19 cellular contexts compared by ENCODE assay signal in genomic region chr5:81426347-81426746, GRCh38. TPM values are rescaled to one million over a fixed set of nuclear protein-coding genes. Genes with fewer than 3 reads are reported as not detected.
DNase-seq lines count a peak whose midpoint lies in the region; ATAC-seq and TF ChIP-seq lines count a peak whose summit lies in the region.
"Had no signal": no experiment of that assay in that cellular context is flagged by ENCODE, and none has a peak within 500 bp of the region (broad histone marks: within the 10 kb centered on the region; RNA-seq: fewer than 3 reads in every experiment).

No MANE protein-coding gene starts in this region.

- H3K4me1 ChIP-seq in HCT116 (ENCODE audit: control insufficient read depth in 1 of 2, insufficient read depth in 2 of 2, low read length in 2 of 2): no peaks in the 10 kb centered on the region
- H3K4me1 ChIP-seq: colonic mucosa had no signal

- H3K36me3 Mint-ChIP-seq in activated T-helper 17 cell treated with anti-CD3 and anti-CD28 coated beads, Interleukin-2, amount 50 U/mL, for 72 hours (ENCODE audit: low read depth): no peaks in the 10 kb centered on the region
- peaks cover 4% of the 10 kb centered on the region for H3K36me3 Mint-ChIP-seq in effector memory CD8-positive, alpha-beta T cell (ENCODE audit: insufficient read depth)

- no peak for TF ChIP-seq RAD21 in HCT116 (IDR thresholded peaks at IDR 0.05; ENCODE audit: low read depth)

- CTCF ChIA-PET in HCT116 (lab: Charles Lee): interaction anchor here (0.6 to 2.3 kb wide), 8 partner anchors 21 to 800 kb away, joined by 3 to 32 read pairs (median 3); no protein-coding TSS in a partner anchor

- no peak overlapping the region for H3K4me3 Mint-ChIP-seq in activated T-helper 17 cell treated with anti-CD3 and anti-CD28 coated beads, Interleukin-2, amount 50 U/mL, for 72 hours
- no peak overlapping the region for H3K4me3 Mint-ChIP-seq in effector memory CD8-positive, alpha-beta T cell
- H3K4me3 Mint-ChIP-seq: activated T-cell treated with anti-CD3 and anti-CD28 coated beads, Interleukin-2, amount 50 U/mL, for 4 hours had no signal

- H3K9me3 Mint-ChIP-seq in activated T-helper 17 cell treated with anti-CD3 and anti-CD28 coated beads, Interleukin-2, amount 50 U/mL, for 72 hours: no peaks in the 10 kb centered on the region
- H3K9me3 Mint-ChIP-seq in effector memory CD8-positive, alpha-beta T cell: no peaks in the 10 kb centered on the region
- H3K9me3 Mint-ChIP-seq: activated T-cell treated with anti-CD3 and anti-CD28 coated beads, Interleukin-2, amount 50 U/mL, for 4 hours had no signal

- no peaks in the 10 kb centered on the region for H3K27me3 Mint-ChIP-seq in activated T-helper 17 cell treated with anti-CD3 and anti-CD28 coated beads, Interleukin-2, amount 50 U/mL, for 72 hours
- no peaks in the 10 kb centered on the region for H3K27me3 Mint-ChIP-seq in effector memory CD8-positive, alpha-beta T cell

- no peak overlapping the region for H3K4me2 ChIP-seq in HCT116 (ENCODE audit: low read length)

- no peaks in the 10 kb centered on the region for H4K20me1 ChIP-seq in HCT116 (ENCODE audit: insufficient read depth)

- H3K36me3 ChIP-seq in HCT116 (ENCODE audit: control insufficient read depth in 1 of 2, insufficient read depth in 2 of 2, low read length in 2 of 2) (no peaks in the 10 kb centered on the region), H7 (replicated peaks; ENCODE audit: control insufficient read depth, insufficient read depth, low read length) (no peaks in the 10 kb centered on the region)
- H3K36me3 ChIP-seq: colonic mucosa had no signal

- intact Hi-C loops in HCT116 (cut with micrococcal nuclease): loop anchor here (5.0 kb wide), 2 partner anchors 321 to 426 kb away; no protein-coding TSS in a partner anchor
- intact Hi-C loops in left ventricle myocardium superior (cut with micrococcal nuclease): loop anchor here (5.0 to 10.0 kb wide), 2 partner anchors 741 to 798 kb away; no protein-coding TSS in a partner anchor

- peak overlapping the region; percentile 34 for H3K27ac Mint-ChIP-seq in activated T-helper 17 cell treated with anti-CD3 and anti-CD28 coated beads, Interleukin-2, amount 50 U/mL, for 72 hours
- H3K27ac Mint-ChIP-seq in effector memory CD8-positive, alpha-beta T cell: no peak overlapping the region

- RAD21 ChIA-PET in HCT116 (lab: Charles Lee; ENCODE audit: low non-redundant PET in 1 of 2, low total read pairs in 2 of 2, uncharacterized antibody in 2 of 2, unreplicated experiment in 2 of 2): no interaction called here

- DNase-seq in HCT116 (ENCODE audit: low read depth, low spot score): no peak
- no peak for DNase-seq in left ventricle myocardium superior
- DNase-seq in superior temporal gyrus (ENCODE audit: extremely low spot score): peak; percentile 33
- DNase-seq in putamen (ENCODE audit: low spot score): no peak
- no peak for DNase-seq in effector memory CD8-positive, alpha-beta T cell
- no peak for DNase-seq in H7
- DNase-seq: activated CD4-positive, alpha-beta T cell treated with anti-CD3 and anti-CD28 coated beads, Interleukin-2, amount 50 U/mL, for 1 hour; activated T-cell treated with anti-CD3 and anti-CD28 coated beads, Interleukin-2, amount 50 U/mL, for 4 hours; amniotic stem cell; colonic mucosa; mesendoderm; NCI-H1930; NCI-H69; occipital lobe; T-helper 2 cell had no signal

- H3K4me3 ChIP-seq in HCT116 (replicated peaks in 1 of 2; ENCODE audit: low read depth in 1 of 2, low read length in 2 of 2) (no peak overlapping the region), H7 (ENCODE audit: insufficient read depth, low read depth, low read length) (no peak overlapping the region)
- H3K4me3 ChIP-seq: colonic mucosa had no signal

- H3K9me2 ChIP-seq in HCT116 (ENCODE audit: insufficient read depth): no peaks in the 10 kb centered on the region

- no peaks in the 10 kb centered on the region for H3K27me3 ChIP-seq in HCT116 (ENCODE audit: insufficient read depth, low read length)
- H3K27me3 ChIP-seq in H7 (ENCODE audit: control insufficient read depth, insufficient read depth, low read length): no peaks in the 10 kb centered on the region
- H3K27me3 ChIP-seq: colonic mucosa had no signal

- POLR2A ChIA-PET in HCT116 (lab: Charles Lee): no interaction called here

- no peaks in the 10 kb centered on the region for H3K79me2 ChIP-seq in HCT116 (ENCODE audit: insufficient read depth, low read length)

- no peak for TF ChIP-seq CTCF in HCT116 (IDR thresholded peaks at IDR 0.05 in 2 of 3, conservative IDR thresholded peaks at IDR 0.05 in 1 of 3; ENCODE audit: borderline replicate concordance in 1 of 3, insufficient read depth in 1 of 3, low read depth in 2 of 3, low read length in 2 of 3)

- BruUV-seq in HCT116 (replicated peaks; lab: Mats Ljungman, UMichigan): no TSS peak

- H3K4me1 Mint-ChIP-seq in activated T-helper 17 cell treated with anti-CD3 and anti-CD28 coated beads, Interleukin-2, amount 50 U/mL, for 72 hours: no peaks in the 10 kb centered on the region
- peaks cover 2 to 3% of the 10 kb centered on the region in 2 donors for H3K4me1 Mint-ChIP-seq in effector memory CD8-positive, alpha-beta T cell (ENCODE audit: low read depth in 2 of 2)

- TF ChIP-seq POLR2A in HCT116 (IDR thresholded peaks at IDR 0.05; ENCODE audit: borderline replicate concordance, extremely low read depth, insufficient read depth, insufficient read length): no peak

- H3K9me3 ChIP-seq in HCT116 (ENCODE audit: control insufficient read depth in 1 of 2, insufficient read depth in 1 of 2, low read depth in 1 of 2, low read length in 2 of 2): no peaks in the 10 kb centered on the region
- H3K9me3 ChIP-seq: colonic mucosa had no signal

- H3K27ac ChIP-seq in HCT116 (ENCODE audit: low read depth, low read length): no peak overlapping the region
- H3K27ac ChIP-seq: C4-2B, colonic mucosa had no signal

- H2AFZ ChIP-seq in HCT116 (ENCODE audit: low read depth, low read length, poor library complexity, severe bottlenecking): peak overlapping the region; percentile 95

- no peak overlapping the region for H3K9ac ChIP-seq in HCT116 (ENCODE audit: low read length)

- ATAC-seq in HCT116 (no peak), left ventricle myocardium superior (peak; percentile 35)
- ATAC-seq in activated T-helper 17 cell treated with anti-CD3 and anti-CD28 coated beads, Interleukin-2, amount 50 U/mL, for 72 hours (replicated peaks): no peak
- no peak for ATAC-seq in effector memory CD8-positive, alpha-beta T cell (replicated peaks)

TF ChIP-seq in HCT116, 20 proteins besides CTCF, POLR2A, EP300 and RAD21:
- TF ChIP-seq EGR1 (IDR thresholded peaks at IDR 0.05; ENCODE audit: low read depth) (no peak), EZH2 (IDR thresholded peaks at IDR 0.05) (no peak), YY1 (IDR thresholded peaks at IDR 0.05; ENCODE audit: extremely low read depth, insufficient replicate concordance, low read depth, low read length) (no peak), SRF (IDR thresholded peaks at IDR 0.05; ENCODE audit: low read depth) (no peak), ELF1 (IDR thresholded peaks at IDR 0.05; ENCODE audit: borderline replicate concordance, low read depth) (no peak), CEBPB (IDR thresholded peaks at IDR 0.05; ENCODE audit: low read depth) (no peak), FOSL1 (IDR thresholded peaks at IDR 0.05; ENCODE audit: low read depth) (no peak), EZH2phosphoT487 (IDR thresholded peaks at IDR 0.05; ENCODE audit: borderline replicate concordance) (no peak), POLR2AphosphoS5 (IDR thresholded peaks at IDR 0.05; ENCODE audit: low read depth, low read length) (no peak), SP1 (IDR thresholded peaks at IDR 0.05; ENCODE audit: low read depth) (no peak), ZFX (IDR thresholded peaks at IDR 0.05) (no peak), SIN3A (IDR thresholded peaks at IDR 0.05; ENCODE audit: low read depth) (no peak)

RNA-seq across cellular contexts. Expression of gene ACOT12, which starts 32.4 kb away (rescaled TPM):
- total RNA-seq in HCT116 (2021; ENCODE audit: unreplicated experiment): not detected
- 0.07 TPM in 1 of 2 replicates, not detected in the other for polyA plus RNA-seq in HCT116 (2012)
- not detected for total RNA-seq in activated T-helper 17 cell treated with anti-CD3 and anti-CD28 coated beads, Interleukin-2, amount 50 U/mL, for 72 hours
- not detected for total RNA-seq in left ventricle myocardium superior
- not detected in 2 replicates for total RNA-seq in H7 (2014; rRNA removed; shearing (Covaris generic))
- total RNA-seq: activated T-cell treated with anti-CD3 and anti-CD28 coated beads, Interleukin-2, amount 50 U/mL, for 4 hours; colonic mucosa; RPMI7951; subcutaneous adipose tissue had no signal
